In the genomic region with DNA sequence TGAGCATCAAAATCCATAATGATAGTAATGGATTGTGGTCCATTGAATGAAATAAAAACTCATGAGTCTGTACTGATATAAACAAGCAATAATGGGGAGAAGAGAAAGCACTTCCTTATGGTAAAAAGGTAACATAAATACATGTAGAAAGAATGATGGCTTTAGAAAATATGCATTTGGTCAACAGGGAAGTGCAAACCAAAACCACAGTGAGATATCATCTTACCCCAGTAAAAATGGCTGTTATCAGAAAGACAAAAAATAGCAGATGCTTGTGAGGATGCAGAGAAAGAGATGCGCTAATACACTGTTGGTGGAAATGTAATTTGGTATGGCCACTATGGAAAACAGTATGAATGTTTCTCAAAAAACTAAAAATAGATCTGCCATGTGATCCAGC, we compare ENCODE assay signal across 30 cellular contexts. TPM values are rescaled to one million over a fixed set of nuclear protein-coding genes. Genes with fewer than 3 reads are reported as not detected.
"Had no signal": no experiment of that assay in that cellular context is flagged by ENCODE, and none has a peak within 500 bp of the region (broad histone marks: within the 10 kb centered on the region; RNA-seq: fewer than 3 reads in every experiment).

No MANE protein-coding gene starts in this region.

- H3K36me3 ChIP-seq: ascending aorta, breast epithelium had no signal

- H3K27me3 ChIP-seq: ascending aorta, body of pancreas, breast epithelium had no signal

- ATAC-seq: activated CD8-positive, alpha-beta T cell treated with anti-CD3 and anti-CD28 coated beads for 36 hours; activated T-cell treated with anti-CD3 and anti-CD28 coated beads, Interleukin-2, amount 50 U/mL, for 72 hours; activated T-helper 17 cell treated with anti-CD3 and anti-CD28 coated beads, Interleukin-2, amount 50 U/mL, for 72 hours; body of pancreas; K562; Right ventricle myocardium inferior had no signal

- H3K9me3 ChIP-seq: ascending aorta, body of pancreas, breast epithelium had no signal

- H3K27ac ChIP-seq: ascending aorta, body of pancreas, breast epithelium, RWPE1, SK-N-MC had no signal

- H3K4me3 ChIP-seq: ascending aorta, body of pancreas, breast epithelium, K562, SK-N-MC had no signal

- DNase-seq: activated CD4-positive, alpha-beta T cell treated with anti-CD3 and anti-CD28 coated beads, Interleukin-2, amount 10 ng/mL, durations not matched to agents 24 days and 14 days; activated CD4-positive, alpha-beta T cell treated with anti-CD3 and anti-CD28 coated beads, Interleukin-2, amount 50 U/mL, for 4 hours; activated CD8-positive, alpha-beta T cell treated with anti-CD3 and anti-CD28 coated beads for 36 hours; activated effector memory CD4-positive, alpha-beta T cell treated with anti-CD3 and anti-CD28 coated beads, Interleukin-2, amount 50 U/mL, for 16 hours; activated naive CD4-positive, alpha-beta T cell; activated naive CD4-positive, alpha-beta T cell treated with anti-CD3 and anti-CD28 coated beads, Interleukin-2, amount 50 U/mL, for 16 hours; activated naive CD8-positive, alpha-beta T cell treated with anti-CD3 and anti-CD28 coated beads for 36 hours; activated T-cell treated with anti-CD3 and anti-CD28 coated beads, Interleukin-2, amount 50 U/mL, for 1 hour; activated T-cell treated with anti-CD3 and anti-CD28 coated beads, Interleukin-2, amount 50 U/mL, for 72 hours; amygdala; body of pancreas; MM.1S; NCI-H1048; NCI-H1105 treated with DMSO at 0.1 percent for 48 hours; NCI-H1436; NCI-H1694; NCI-H1930; NCI-H2081 treated with DMSO at 0.1 percent for 48 hours; NCI-H226; NCI-H446 treated with DMSO at 0.1 percent for 48 hours; NCI-H524 had no signal

- H3K4me1 ChIP-seq: ascending aorta, body of pancreas, breast epithelium had no signal

RNA-seq across cellular contexts. Expression of gene MMP20, which starts 6.9 kb away (rescaled TPM):
- total RNA-seq: activated CD4-positive, alpha-beta T cell treated with anti-CD3 and anti-CD28 coated beads, Interleukin-2, amount 10 ng/mL, durations not matched to agents 24 days and 14 days; activated CD8-positive, alpha-beta memory T cell treated with anti-CD3 and anti-CD28 coated beads for 36 hours; activated CD8-positive, alpha-beta T cell treated with anti-CD3 and anti-CD28 coated beads for 36 hours; activated naive CD8-positive, alpha-beta T cell treated with anti-CD3 and anti-CD28 coated beads for 36 hours; activated T-cell treated with anti-CD3 and anti-CD28 coated beads, Interleukin-2, amount 50 U/mL, for 72 hours; activated T-helper 17 cell treated with anti-CD3 and anti-CD28 coated beads, Interleukin-2, amount 50 U/mL, for 72 hours; ascending aorta; body of pancreas; cardiac septum; K562; Right ventricle myocardium inferior had no signal
- polyA plus RNA-seq: K562 had no signal
